8 cellular contexts compared by ENCODE assay signal in genomic region chr19:18785179-18786124, GRCh38. TPM values are rescaled to one million over a fixed set of nuclear protein-coding genes. Genes with fewer than 3 reads are reported as not detected.
DNase-seq lines count a peak whose midpoint lies in the region; ATAC-seq and TF ChIP-seq lines count a peak whose summit lies in the region.

No MANE protein-coding gene starts in this region.

- H3K4me3 Mint-ChIP-seq in WTC11, result peak overlapping the region; percentile 56

- in situ Hi-C loops in brain microvascular endothelial cell (cut with HindIII; ENCODE audit: low pct_ligation_motif_present, low sequenced_read_pairs), result no loop called here

- H3K9me3 Mint-ChIP-seq in WTC11, result no peaks in the 10 kb centered on the region

- H3K27ac ChIP-seq in brain microvascular endothelial cell, result no peak overlapping the region

- 0 out of 2 replicates have a peak, but pooled peaks cover 2% of the 10 kb centered on the region for H3K36me3 Mint-ChIP-seq in WTC11

- DNase-seq in DMS53 treated with DMSO at 0.1 percent for 48 hours (lab: John Stamatoyannopoulos, UW; ENCODE audit: unreplicated experiment), result peak; percentile 42
- DNase-seq in NAMALWA (ENCODE audit: low spot score), result peak; percentile 88
- peak; percentile 98 for DNase-seq in WTC11 (ENCODE audit: low spot score)
- peak; percentile 33 for DNase-seq in brain microvascular endothelial cell
- DNase-seq in left colon, result peak; percentile 84 to 95
- DNase-seq in stimulated activated CD8-positive, alpha-beta memory T cell treated with anti-CD3 and anti-CD28 coated beads, Interleukin-12 subunit alpha, Interleukin-12 subunit beta, amount 100 ng/mL, for 4 hours (ENCODE audit: low read depth), result peak; percentile 21
- DNase-seq in cortex of kidney (lab: John Stamatoyannopoulos, UW), result no peak
- no peak for DNase-seq in OCI-M2 (lab: John Stamatoyannopoulos, UW; ENCODE audit: unreplicated experiment)

- H3K27ac Mint-ChIP-seq in WTC11, result no peak overlapping the region

- H3K36me3 ChIP-seq in brain microvascular endothelial cell (replicated peaks), result no peaks in the 10 kb centered on the region

- intact Hi-C loops in left colon (cut with DNase I, micrococcal nuclease), result no loop called here

- peaks cover 41% of the 10 kb centered on the region for H3K27me3 ChIP-seq in brain microvascular endothelial cell (replicated peaks)

- H3K27me3 Mint-ChIP-seq in WTC11 (ENCODE audit: low read depth), result peaks cover 100% of the 10 kb centered on the region

- CTCF ChIA-PET in WTC11 (lab: Charles Lee), result interaction anchor here (0.7 to 5.1 kb wide), 6 partner anchors 14 to 111 kb away, joined by 3 to 33 read pairs (median 8); partner anchors contain the start of genes CERS1 and UPF1

- no peak overlapping the region for H3K4me3 ChIP-seq in brain microvascular endothelial cell (ENCODE audit: low read depth, low read length)

- peak; percentile 78 for ATAC-seq in WTC11
- ATAC-seq in left colon, result peak; percentile 93

- POLR2A ChIA-PET in WTC11 (lab: Charles Lee), result no interaction called here

- H3K4me1 Mint-ChIP-seq in WTC11, result peaks cover 19% of the 10 kb centered on the region

- TF ChIP-seq CTCF in WTC11 (IDR thresholded peaks at IDR 0.05), result no peak
- TF ChIP-seq CTCF in brain microvascular endothelial cell (IDR thresholded peaks at IDR 0.05; ENCODE audit: low read depth, low read length, missing control alignments), result no peak

TF ChIP-seq in WTC11, 78 proteins besides CTCF, POLR2A, EP300 and RAD21:
- TF ChIP-seq TCF7 (CRISPR knock-in tag; IDR thresholded peaks at IDR 0.05; ENCODE audit: low read depth) (no peak), SP1 (CRISPR knock-in tag; conservative IDR thresholded peaks at IDR 0.05) (peak; percentile 58)

RNA-seq across cellular contexts. Expression of gene COMP, which starts 5.7 kb away (rescaled TPM):
- total RNA-seq in WTC11 (2021) (0.13 to 0.18 TPM (median 0.16 TPM) in 3 replicates), left colon (not detected)

RNA-seq across cellular contexts. Expression of gene UPF1, which starts 46.3 kb away (rescaled TPM):
- total RNA-seq in WTC11 (2021), result 77.3 to 82.5 TPM (median 81.9 TPM) in 3 replicates
- 10 to 100 TPM; 67.6 to 81.8 TPM for total RNA-seq in left colon

Comparison
In these comparisons a context has a peak if more than half of its experiments do, and no peak if none do; other contexts are left out.
1. DNase-seq: peak in DMS53 treated with DMSO at 0.1 percent for 48 hours (single experiment), NAMALWA (single experiment), WTC11 (single experiment), brain microvascular endothelial cell (single experiment), left colon (2 of 2) and stimulated activated CD8-positive, alpha-beta memory T cell treated with anti-CD3 and anti-CD28 coated beads, Interleukin-12 subunit alpha, Interleukin-12 subunit beta, amount 100 ng/mL, for 4 hours (single experiment); none in cortex of kidney (single experiment) and OCI-M2 (single experiment).